8 cellular contexts compared by ENCODE assay signal in genomic region chr15:99476413-99477222, GRCh38.
DNase-seq lines count a peak whose midpoint lies in the region; ATAC-seq and TF ChIP-seq lines count a peak whose summit lies in the region.

No MANE protein-coding gene starts in this region.

- TF ChIP-seq EP300 in suprapubic skin (IDR thresholded peaks at IDR 0.05): no peak

- H3K27ac ChIP-seq in Peyer's patch: peak overlapping the region; percentile 7 to 80 (median 50)
- H3K27ac ChIP-seq in breast epithelium: peak overlapping the region; percentile 48 to 79
- no peak overlapping the region for H3K27ac ChIP-seq in right lobe of liver
- H3K27ac ChIP-seq in suprapubic skin: peak overlapping the region; percentile 79

- H3K27me3 ChIP-seq in Peyer's patch: no peaks in the 10 kb centered on the region
- no peaks in the 10 kb centered on the region for H3K27me3 ChIP-seq in breast epithelium
- no peaks in the 10 kb centered on the region for H3K27me3 ChIP-seq in right lobe of liver
- H3K27me3 ChIP-seq in suprapubic skin: no peaks in the 10 kb centered on the region

- 35% methylated on average over 7 of the region's 26 CpGs for WGBS in right lobe of liver (ENCODE audit: insufficient coverage, low coverage, low lambda C conversion rate, missing lambda C conversion rate)
- WGBS in suprapubic skin: 31% methylated on average over 24 of the region's 26 CpGs

- no peaks in the 10 kb centered on the region for H3K9me3 ChIP-seq in Peyer's patch
- no peaks in the 10 kb centered on the region for H3K9me3 ChIP-seq in breast epithelium
- H3K9me3 ChIP-seq in right lobe of liver: no peaks in the 10 kb centered on the region
- no peaks in the 10 kb centered on the region for H3K9me3 ChIP-seq in suprapubic skin

- no peak for TF ChIP-seq CTCF in Peyer's patch (IDR thresholded peaks at IDR 0.05)
- TF ChIP-seq CTCF in breast epithelium (IDR thresholded peaks at IDR 0.05): no peak
- TF ChIP-seq CTCF in right lobe of liver (IDR thresholded peaks at IDR 0.05): no peak
- TF ChIP-seq CTCF in suprapubic skin (IDR thresholded peaks at IDR 0.05): no peak

- TF ChIP-seq POLR2A in Peyer's patch (IDR thresholded peaks at IDR 0.05) (no peak), breast epithelium (IDR thresholded peaks at IDR 0.05) (no peak), right lobe of liver (IDR thresholded peaks at IDR 0.05) (no peak), suprapubic skin (IDR thresholded peaks at IDR 0.05) (no peak)

- ATAC-seq in HG02642 (IDR thresholded peaks at IDR 0.05; ENCODE audit: poor library complexity, unreplicated experiment) (peak; percentile 73), right lobe of liver (peak; percentile 39 to 46 (median 43)), HG02588 (IDR thresholded peaks at IDR 0.05; ENCODE audit: unreplicated experiment) (no peak)

- intact Hi-C loops in breast epithelium (cut with DNase I; ENCODE audit: low total_unique reads) (no loop called here), right lobe of liver (cut with DNase I) (no loop called here)

- H3K4me1 ChIP-seq in Peyer's patch: peaks cover 0 to 25% (median 16%) of the 10 kb centered on the region in 4 donors
- H3K4me1 ChIP-seq in breast epithelium: no peaks in the 10 kb centered on the region
- no peaks in the 10 kb centered on the region for H3K4me1 ChIP-seq in right lobe of liver
- H3K4me1 ChIP-seq in suprapubic skin: peaks cover 44% of the 10 kb centered on the region

- no peaks in the 10 kb centered on the region for H3K36me3 ChIP-seq in Peyer's patch
- no peaks in the 10 kb centered on the region for H3K36me3 ChIP-seq in breast epithelium
- H3K36me3 ChIP-seq in right lobe of liver: no peaks in the 10 kb centered on the region
- no peaks in the 10 kb centered on the region for H3K36me3 ChIP-seq in suprapubic skin

- H3K4me3 ChIP-seq in Peyer's patch: no peak overlapping the region
- H3K4me3 ChIP-seq in breast epithelium: peak overlapping the region in 1 of 3 donors; percentile 25
- no peak overlapping the region for H3K4me3 ChIP-seq in right lobe of liver
- H3K4me3 ChIP-seq in suprapubic skin: no peak overlapping the region

- peak; percentile 31 for DNase-seq in GF-D8 (lab: John Stamatoyannopoulos, UW)
- DNase-seq in Peyer's patch: peak; percentile 51 to 79 (median 78)
- peak in 1 of 2 donors; percentile 57 for DNase-seq in breast epithelium (ENCODE audit: low spot score in 2 of 2)
- DNase-seq in right lobe of liver: no peak
- peak in 1 of 2 donors; percentile 83 for DNase-seq in suprapubic skin (ENCODE audit: low spot score in 2 of 2)
- DNase-seq in DMS153 treated with DMSO at 0.1 percent for 48 hours (lab: John Stamatoyannopoulos, UW; ENCODE audit: unreplicated experiment): no peak

Comparison
In these comparisons a context has a peak if more than half of its experiments do, and no peak if none do; other contexts are left out.
1. DNase-seq: peak in GF-D8 (single experiment) and Peyer's patch (3 of 3); none in right lobe of liver (0 of 3) and DMS153 treated with DMSO at 0.1 percent for 48 hours (single experiment).
2. H3K27ac ChIP-seq: peak in Peyer's patch (4 of 4), breast epithelium (2 of 2) and suprapubic skin (single experiment); none in right lobe of liver (0 of 3).